Comparison of ENCODE assay signal across 25 cellular contexts in genomic region chr2:128696421-128696820, GRCh38.
"Had no signal": no experiment of that assay in that cellular context is flagged by ENCODE, and none has a peak within 500 bp of the region (broad histone marks: within the 10 kb centered on the region; RNA-seq: fewer than 3 reads in every experiment).

No MANE protein-coding gene starts in this region.

- ATAC-seq: naive thymus-derived CD8-positive, alpha-beta T cell; right cardiac atrium; T-helper 17 cell; WTC11 had no signal

- H3K36me3 ChIP-seq: esophagus squamous epithelium, heart right ventricle, spleen, transverse colon, vagina had no signal

- H3K27ac ChIP-seq: epithelial cell of prostate, esophagus squamous epithelium, heart right ventricle, spleen, testis, transverse colon, vagina had no signal

- H3K27me3 ChIP-seq: spleen, testis, transverse colon, vagina had no signal

- H3K4me1 ChIP-seq: esophagus squamous epithelium, heart right ventricle, spleen, testis, transverse colon, vagina had no signal

- H3K9me3 ChIP-seq: esophagus squamous epithelium, heart right ventricle, spleen, testis, transverse colon, vagina had no signal

- DNase-seq: activated CD4-positive, alpha-beta memory T cell treated with anti-CD3 and anti-CD28 coated beads, Interleukin-2, amount 10 ng/mL, durations not matched to agents 7 days and 5 days; activated CD4-positive, alpha-beta T cell treated with anti-CD3 and anti-CD28 coated beads for 1 hour; activated CD4-positive, alpha-beta T cell treated with anti-CD3 and anti-CD28 coated beads, Interleukin-2, amount 10 ng/mL, durations not matched to agents 7 days and 5 days; activated CD8-positive, alpha-beta memory T cell treated with anti-CD3 and anti-CD28 coated beads, Interleukin-2, amount 50 U/mL, for 48 hours; activated gamma-delta T cell; activated naive CD4-positive, alpha-beta T cell treated with anti-CD3 and anti-CD28 coated beads, Interleukin-2, amount 50 U/mL, for 16 hours; activated T-cell treated with anti-CD3 and anti-CD28 coated beads, Interleukin-2, amount 50 U/mL, for 24 hours; amniotic stem cell; dermis blood vessel endothelial cell; effector CD8-positive, alpha-beta T cell; esophagus squamous epithelium; foreskin melanocyte; heart right ventricle; naive thymus-derived CD8-positive, alpha-beta T cell; occipital lobe; right cardiac atrium; spleen; stimulated activated naive CD4-positive, alpha-beta T cell treated with Interleukin-2 at 50 U/mL for 16 hours; T-helper 17 cell; T1000; testis; transverse colon had no signal

- H3K4me3 ChIP-seq: esophagus squamous epithelium, heart right ventricle, spleen, testis, transverse colon, vagina had no signal
